ENCODE assay signal across 14 cellular contexts in the genomic region with DNA sequence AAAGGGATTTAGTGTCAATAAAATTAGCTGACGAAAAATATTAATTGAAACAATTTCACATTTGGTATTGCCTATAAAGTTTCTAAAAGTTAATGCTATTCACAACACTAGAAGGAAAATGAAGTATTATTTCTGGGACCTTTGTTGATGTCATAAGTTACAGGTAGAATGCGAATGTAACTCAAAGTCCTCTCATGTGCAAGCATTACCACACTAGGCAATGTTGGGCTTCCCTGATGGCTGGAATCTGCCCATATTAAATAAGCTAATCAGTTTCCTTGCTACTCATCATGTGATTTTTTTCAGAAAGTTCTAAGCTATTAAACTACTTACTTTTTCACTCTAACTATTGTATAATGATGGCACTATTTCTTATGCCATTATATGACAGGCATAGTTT. TPM values are rescaled to one million over a fixed set of nuclear protein-coding genes. Genes with fewer than 3 reads are reported as not detected.
A peak's percentile ranks its signal among the peaks of the same experiment; 100 is the strongest.
DNase-seq lines count a peak whose midpoint lies in the region; TF ChIP-seq lines count a peak whose summit lies in the region.
"Had no signal": no experiment of that assay in that cellular context is flagged by ENCODE, and none has a peak within 500 bp of the region (broad histone marks: within the 10 kb centered on the region; RNA-seq: fewer than 3 reads in every experiment).

No MANE protein-coding gene starts in this region.

- no peak overlapping the region for H3K9ac ChIP-seq in Loucy (ENCODE audit: low read depth, low read length, poor library complexity, severe bottlenecking)

- peak overlapping the region; percentile 11 to 24 for H3K27ac ChIP-seq in tibial artery
- H3K27ac ChIP-seq in esophagus squamous epithelium: no peak overlapping the region
- H3K27ac ChIP-seq: C4-2B had no signal

- intact Hi-C loops in tibial artery (cut with DNase I; ENCODE audit: low total_unique reads) (no loop called here), esophagus squamous epithelium (cut with DNase I) (no loop called here)

- no peaks in the 10 kb centered on the region for H3K9me3 Mint-ChIP-seq in mesothelial cell of epicardium
- H3K9me3 Mint-ChIP-seq: CD4-positive, alpha-beta T cell; GM23338; IgD-negative memory B cell had no signal

- H3K27me3 ChIP-seq in Loucy (ENCODE audit: insufficient read depth, low read length, poor library complexity, severe bottlenecking) (no peaks in the 10 kb centered on the region), tibial artery (no peaks in the 10 kb centered on the region), esophagus squamous epithelium (no peaks in the 10 kb centered on the region)

- H3K9me3 ChIP-seq in Loucy (ENCODE audit: insufficient read depth, low read depth, low read length): no peaks in the 10 kb centered on the region
- H3K9me3 ChIP-seq in tibial artery: no peaks in the 10 kb centered on the region
- no peaks in the 10 kb centered on the region for H3K9me3 ChIP-seq in esophagus squamous epithelium
- H3K9me3 ChIP-seq: Caco-2 had no signal

- peak; percentile 64 for DNase-seq in OCI-M1 (lab: John Stamatoyannopoulos, UW)
- no peak for DNase-seq in mesothelial cell of epicardium (ENCODE audit: low spot score in 2 of 2, unreplicated experiment in 2 of 2)
- no peak for DNase-seq in tibial artery
- DNase-seq in esophagus squamous epithelium (lab: John Stamatoyannopoulos, UW): no peak
- DNase-seq in NCI-H526 treated with DMSO at 0.1 percent for 48 hours (lab: John Stamatoyannopoulos, UW): no peak
- DNase-seq in T-helper 1 cell: no peak
- DNase-seq: AML-193; Caco-2; CD4-positive, alpha-beta T cell; HCEC 1CT had no signal

- H3F3A ChIP-seq in Loucy (ENCODE audit: low read depth): no peaks in the 10 kb centered on the region

- H3K79me2 ChIP-seq in Loucy (ENCODE audit: insufficient read depth, low read length): no peaks in the 10 kb centered on the region

- TF ChIP-seq POLR2A in esophagus squamous epithelium (IDR thresholded peaks at IDR 0.05): no peak

- no peak overlapping the region for H3K4me3 Mint-ChIP-seq in mesothelial cell of epicardium
- H3K4me3 Mint-ChIP-seq: CD4-positive, alpha-beta T cell; GM23338 had no signal

- no peaks in the 10 kb centered on the region for H3K27me3 Mint-ChIP-seq in mesothelial cell of epicardium (ENCODE audit: low read depth)
- H3K27me3 Mint-ChIP-seq: CD4-positive, alpha-beta T cell; IgD-negative memory B cell had no signal

- H3K4me3 ChIP-seq in Loucy (ENCODE audit: low read length, poor library complexity, severe bottlenecking): no peak overlapping the region
- H3K4me3 ChIP-seq in tibial artery: no peak overlapping the region
- H3K4me3 ChIP-seq in esophagus squamous epithelium: no peak overlapping the region
- H3K4me3 ChIP-seq: GM23338 had no signal

- TF ChIP-seq CTCF in Loucy (conservative IDR thresholded peaks at IDR 0.05; ENCODE audit: low read length) (no peak), mesothelial cell of epicardium (IDR thresholded peaks at IDR 0.05; ENCODE audit: unreplicated experiment) (no peak), tibial artery (IDR thresholded peaks at IDR 0.05) (no peak), esophagus squamous epithelium (IDR thresholded peaks at IDR 0.05) (no peak)

- no peaks in the 10 kb centered on the region for H4K20me1 ChIP-seq in Loucy (ENCODE audit: insufficient read depth, low read length, poor library complexity, severe bottlenecking)

- peak overlapping the region; percentile 39; the same call in 1 of the 2 replicates for H2AFZ ChIP-seq in Loucy (ENCODE audit: low read length)
- H2AFZ ChIP-seq: GM23338 had no signal

- H3K4me1 Mint-ChIP-seq in mesothelial cell of epicardium: peaks cover 67% of the 10 kb centered on the region

- H3K36me3 Mint-ChIP-seq in mesothelial cell of epicardium: peaks cover 3% of the 10 kb centered on the region

- peak overlapping the region; percentile 90 for H3K27ac Mint-ChIP-seq in mesothelial cell of epicardium
- H3K27ac Mint-ChIP-seq: CD4-positive, alpha-beta T cell; GM23338; IgD-negative memory B cell had no signal

- H3K4me1 ChIP-seq in Loucy (ENCODE audit: insufficient read depth, low read length, poor library complexity, severe bottlenecking) (peaks cover 10% of the 10 kb centered on the region), tibial artery (peaks cover 0 to 90% (median 25%) of the 10 kb centered on the region in 4 donors), esophagus squamous epithelium (peaks cover 16 to 58% (median 26%) of the 10 kb centered on the region in 3 donors)

- whole genome bisulfite sequencing in esophagus squamous epithelium, 2 donors: 90 to 91% methylated on average over 2 of the region's 2 CpGs

- H3K9me2 ChIP-seq in Loucy (replicated peaks; ENCODE audit: low read depth, low read length): no peaks in the 10 kb centered on the region

- no peak overlapping the region for H3K4me2 ChIP-seq in Loucy (ENCODE audit: low read depth, low read length, poor library complexity, severe bottlenecking)
- H3K4me2 ChIP-seq: GM23338 had no signal

- H3K36me3 ChIP-seq in Loucy (ENCODE audit: insufficient read depth, low read length) (no peaks in the 10 kb centered on the region), tibial artery (no peaks in the 10 kb centered on the region), esophagus squamous epithelium (no peaks in the 10 kb centered on the region)

RNA-seq across cellular contexts. Expression of a gene that starts 44.6 kb away (rescaled TPM):
- 98.5 to 110 TPM (median 109 TPM) in 3 replicates for total RNA-seq in mesothelial cell of epicardium
- total RNA-seq in esophagus squamous epithelium: 10 to 100 TPM; 35.4 to 88.9 (median 71.4) TPM

Comparison
In these comparisons a context has a peak if more than half of its experiments do, and no peak if none do; other contexts are left out.
1. H3K27ac ChIP-seq: peak in tibial artery (2 of 2); none in esophagus squamous epithelium (0 of 4).